8 cellular contexts compared by ENCODE assay signal in the genomic region with DNA sequence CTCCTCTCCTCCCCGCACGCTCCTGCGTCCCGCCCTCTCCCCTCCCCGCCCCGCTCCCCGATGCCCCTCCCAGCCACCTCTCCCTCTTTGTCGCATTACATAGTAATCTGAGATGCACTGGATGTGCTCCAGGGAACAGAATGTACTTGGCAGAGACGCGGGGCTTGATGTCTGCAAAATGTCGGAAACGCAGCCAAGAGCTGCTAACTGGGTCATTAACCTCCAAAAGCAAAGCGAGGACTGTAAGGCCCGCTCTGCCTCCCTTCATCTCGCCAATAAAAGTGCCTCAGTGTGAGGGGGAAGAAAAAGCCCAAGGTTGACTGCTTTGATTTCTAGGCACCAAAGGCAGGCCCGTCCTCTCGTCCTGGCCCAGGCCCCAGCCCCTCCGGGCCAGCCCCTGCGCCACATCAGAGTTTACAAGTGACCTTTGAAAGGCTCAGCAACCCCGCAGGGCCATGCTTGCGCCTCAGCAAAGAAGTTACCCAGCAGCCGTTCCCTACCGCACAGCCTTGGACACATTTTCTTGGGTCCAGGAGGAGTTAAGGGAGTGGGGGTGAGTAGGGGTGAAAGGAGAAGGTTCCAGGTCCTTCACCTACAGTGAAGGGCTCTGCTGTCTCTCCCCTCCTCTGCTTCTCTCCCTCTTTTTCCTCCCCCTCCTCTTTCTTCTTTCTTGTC.
DNase-seq lines count a peak whose midpoint lies in the region; ATAC-seq and TF ChIP-seq lines count a peak whose summit lies in the region.

No MANE protein-coding gene starts in this region.

- intact Hi-C loops in body of pancreas (cut with DNase I), result no loop called here
- intact Hi-C loops in sciatic nerve (cut with DNase I), result loop anchor here (2.0 to 5.0 kb wide), 2 partner anchors 901 to 1205 kb away; no protein-coding TSS in a partner anchor

- H3K4me3 ChIP-seq in body of pancreas (peak overlapping the region in 1 of 2 donors; percentile 13), iPS DF 6.9 (ENCODE audit: low read length) (peak overlapping the region; percentile 68; the same call in 1 of the 2 replicates)

- H3K9me3 ChIP-seq in body of pancreas (no peaks in the 10 kb centered on the region), iPS DF 6.9 (ENCODE audit: control insufficient read depth, insufficient read depth, low read length) (no peaks in the 10 kb centered on the region)

- no peak overlapping the region for H3K4me3 Mint-ChIP-seq in activated CD4-positive, alpha-beta T cell treated with anti-CD3 and anti-CD28 coated beads, Interleukin-2, amount 10 ng/mL, durations not matched to agents 7 days and 5 days

- no peaks in the 10 kb centered on the region for H3K36me3 ChIP-seq in body of pancreas (replicated peaks in 1 of 2; ENCODE audit: insufficient read depth in 1 of 2, low read depth in 2 of 2)
- H3K36me3 ChIP-seq in iPS DF 6.9 (ENCODE audit: control insufficient read depth, insufficient read depth, low read length), result no peaks in the 10 kb centered on the region

- peaks cover 2% of the 10 kb centered on the region for H3K9me3 Mint-ChIP-seq in activated CD4-positive, alpha-beta T cell treated with anti-CD3 and anti-CD28 coated beads, Interleukin-2, amount 10 ng/mL, durations not matched to agents 7 days and 5 days

- no peak overlapping the region for H3K27ac Mint-ChIP-seq in activated CD4-positive, alpha-beta T cell treated with anti-CD3 and anti-CD28 coated beads, Interleukin-2, amount 10 ng/mL, durations not matched to agents 7 days and 5 days

- ATAC-seq in body of pancreas (peak; percentile 91), sciatic nerve (peak; percentile 92), HG03439 (IDR thresholded peaks at IDR 0.05; ENCODE audit: unreplicated experiment) (no peak), HG03354 (IDR thresholded peaks at IDR 0.05; ENCODE audit: poor library complexity, severe bottlenecking, unreplicated experiment) (no peak)

- 5 to 11% methylated on average over 16 to 23 of the region's 23 CpGs for WGBS in body of pancreas, 2 donors
- WGBS in iPS DF 6.9 (ENCODE audit: insufficient coverage, insufficient read length), result no CpG with 5 or more reads among the region's 23 CpGs

- H3K4me1 Mint-ChIP-seq in activated CD4-positive, alpha-beta T cell treated with anti-CD3 and anti-CD28 coated beads, Interleukin-2, amount 10 ng/mL, durations not matched to agents 7 days and 5 days, result peaks cover 22% of the 10 kb centered on the region

- peaks cover 12% of the 10 kb centered on the region for H3K27me3 Mint-ChIP-seq in activated CD4-positive, alpha-beta T cell treated with anti-CD3 and anti-CD28 coated beads, Interleukin-2, amount 10 ng/mL, durations not matched to agents 7 days and 5 days

- peak overlapping the region; percentile 89 to 99 (median 94) for H3K27ac ChIP-seq in body of pancreas
- no peak overlapping the region for H3K27ac ChIP-seq in iPS DF 6.9 (ENCODE audit: low read length)

- no peak for TF ChIP-seq POLR2A in body of pancreas (IDR thresholded peaks at IDR 0.05)

- DNase-seq in EH (ENCODE audit: low read depth) (peak; percentile 95), NCI-H2196 (lab: John Stamatoyannopoulos, UW; ENCODE audit: unreplicated experiment) (peak; percentile 100), body of pancreas (peak; percentile 97 to 99 (median 99)), iPS DF 6.9 (ENCODE audit: low read depth, low spot score) (no peak), sciatic nerve (ENCODE audit: low spot score) (peak; percentile 94)
- DNase-seq in activated CD4-positive, alpha-beta T cell treated with anti-CD3 and anti-CD28 coated beads, Interleukin-2, amount 10 ng/mL, durations not matched to agents 7 days and 5 days, result no peak

- H3K4me1 ChIP-seq in body of pancreas (peaks cover 60% of the 10 kb centered on the region), iPS DF 6.9 (ENCODE audit: control insufficient read depth, insufficient read depth, low read length) (peaks cover 3% of the 10 kb centered on the region; the same call in 1 of the 2 replicates)

- H3K27me3 ChIP-seq in body of pancreas (no peaks in the 10 kb centered on the region), iPS DF 6.9 (ENCODE audit: control insufficient read depth, insufficient read depth, low read length) (no peaks in the 10 kb centered on the region)

- no peaks in the 10 kb centered on the region for H3K36me3 Mint-ChIP-seq in activated CD4-positive, alpha-beta T cell treated with anti-CD3 and anti-CD28 coated beads, Interleukin-2, amount 10 ng/mL, durations not matched to agents 7 days and 5 days (ENCODE audit: low read depth)

- no peak for TF ChIP-seq CTCF in body of pancreas (IDR thresholded peaks at IDR 0.05)

- CTCF ChIA-PET in activated CD4-positive, alpha-beta T cell treated with anti-CD3 and anti-CD28 coated beads, Interleukin-2, amount 10 ng/mL, durations not matched to agents 7 days and 5 days (lab: Charles Lee), result interaction anchor here (0.6 to 4.4 kb wide), 2 partner anchors 1209 to 1247 kb away, joined by 3 to 19 read pairs; no protein-coding TSS in a partner anchor

- POLR2A ChIA-PET in activated CD4-positive, alpha-beta T cell treated with anti-CD3 and anti-CD28 coated beads, Interleukin-2, amount 10 ng/mL, durations not matched to agents 7 days and 5 days (lab: Charles Lee), result no interaction called here

Comparison
In these comparisons a context has a peak if more than half of its experiments do, and no peak if none do; other contexts are left out.
1. DNase-seq: peak in EH (single experiment), NCI-H2196 (single experiment), body of pancreas (4 of 4) and sciatic nerve (single experiment); none in iPS DF 6.9 (single experiment) and activated CD4-positive, alpha-beta T cell treated with anti-CD3 and anti-CD28 coated beads, Interleukin-2, amount 10 ng/mL, durations not matched to agents 7 days and 5 days (single experiment).
2. ATAC-seq: peak in body of pancreas (single experiment) and sciatic nerve (single experiment); none in HG03439 (single experiment) and HG03354 (single experiment).